14 cellular contexts compared by ENCODE assay signal in genomic region chr3:13550257-13550693, GRCh38. TPM values are rescaled to one million over a fixed set of nuclear protein-coding genes. Genes with fewer than 3 reads are reported as not detected.
A peak's percentile ranks its signal among the peaks of the same experiment; 100 is the strongest.
DNase-seq lines count a peak whose midpoint lies in the region; ATAC-seq and TF ChIP-seq lines count a peak whose summit lies in the region.
"Had no signal": no experiment of that assay in that cellular context is flagged by ENCODE, and none has a peak within 500 bp of the region (broad histone marks: within the 10 kb centered on the region; RNA-seq: fewer than 3 reads in every experiment).

No MANE protein-coding gene starts in this region.

- H3K9ac ChIP-seq in BLaER1 treated with 17β-estradiol and CSF1 and Interleukin-3, amounts not matched to agents 10 nM and 100 nM, result peak overlapping the region in 2 of 11 experiments; percentile 13 to 21; a peak in 3 of 22 replicates
- H3K9ac ChIP-seq in smooth muscle cell (ENCODE audit: low read depth), result no peak overlapping the region

- DNase-seq in T-helper 17 cell (no peak), smooth muscle cell (lab: John Stamatoyannopoulos, UW; ENCODE audit: unreplicated experiment) (no peak), GM10266 (ENCODE audit: extremely low spot score) (no peak), putamen (ENCODE audit: low spot score) (no peak), pons (ENCODE audit: low spot score) (no peak)
- DNase-seq: activated CD4-positive, alpha-beta T cell treated with anti-CD3 and anti-CD28 coated beads, Interleukin-2, amount 10 ng/mL, durations not matched to agents 24 days and 14 days; CD4-positive, alpha-beta T cell; NCI-H2171 treated with DMSO at 0.1 percent for 48 hours; pancreas had no signal

- no peaks in the 10 kb centered on the region for H3K36me3 ChIP-seq in BLaER1 treated with 17β-estradiol and CSF1 and Interleukin-3, amounts not matched to agents 10 nM and 100 nM
- H3K36me3 ChIP-seq in gastroesophageal sphincter (no peaks in the 10 kb centered on the region), smooth muscle cell (ENCODE audit: low read depth) (no peaks in the 10 kb centered on the region)
- H3K36me3 ChIP-seq: pancreas had no signal

- TF ChIP-seq CTCF in gastroesophageal sphincter (IDR thresholded peaks at IDR 0.05) (no peak), smooth muscle cell (IDR thresholded peaks at IDR 0.05; ENCODE audit: borderline replicate concordance, insufficient read depth, poor library complexity, severe bottlenecking) (no peak), GM10266 (IDR thresholded peaks at IDR 0.05; ENCODE audit: control insufficient read depth, insufficient read depth, low read depth, missing control alignments) (no peak)

- TF ChIP-seq POLR2A in gastroesophageal sphincter (IDR thresholded peaks at IDR 0.05), result no peak

- no peak for TF ChIP-seq EP300 in gastroesophageal sphincter (IDR thresholded peaks at IDR 0.05)

- H3K27ac Mint-ChIP-seq in T-helper 17 cell, result no peak overlapping the region
- H3K27ac Mint-ChIP-seq: CD4-positive, alpha-beta T cell had no signal

- ATAC-seq in T-helper 17 cell, result no peak
- ATAC-seq in gastroesophageal sphincter, result no peak
- ATAC-seq in HG03025 (IDR thresholded peaks at IDR 0.05; ENCODE audit: low FRiP score, unreplicated experiment), result no peak
- ATAC-seq: pancreas had no signal

- peaks cover 18% of the 10 kb centered on the region for H3F3A ChIP-seq in smooth muscle cell (ENCODE audit: low read depth)

- peak overlapping the region; percentile 67 to 85 (median 78); a peak in 21 of 22 replicates for H3K4me2 ChIP-seq in BLaER1 treated with 17β-estradiol and CSF1 and Interleukin-3, amounts not matched to agents 10 nM and 100 nM
- H3K4me2 ChIP-seq in smooth muscle cell, result peak overlapping the region; percentile 88

- peaks cover 17 to 72% (median 54%) of the 10 kb centered on the region in 10 experiments; a peak in 19 of 20 replicates for H3K4me1 ChIP-seq in BLaER1 treated with 17β-estradiol and CSF1 and Interleukin-3, amounts not matched to agents 10 nM and 100 nM
- H3K4me1 ChIP-seq in gastroesophageal sphincter (peaks cover 0 to 75% (median 20%) of the 10 kb centered on the region in 3 donors), smooth muscle cell (ENCODE audit: low read depth) (peaks cover 27% of the 10 kb centered on the region)
- H3K4me1 ChIP-seq: pancreas had no signal

- peak overlapping the region; percentile 88 for H3K4me3 Mint-ChIP-seq in T-helper 17 cell

- peak overlapping the region in 1 of 11 experiments; percentile 19; a peak in 1 of 22 replicates for H3K27ac ChIP-seq in BLaER1 treated with 17β-estradiol and CSF1 and Interleukin-3, amounts not matched to agents 10 nM and 100 nM
- H3K27ac ChIP-seq in gastroesophageal sphincter (peak overlapping the region in 3 of 4 donors; percentile 76 to 80 (median 79)), smooth muscle cell (ENCODE audit: low read depth) (no peak overlapping the region)
- H3K27ac ChIP-seq: pancreas had no signal

- H3K79me2 ChIP-seq in smooth muscle cell (ENCODE audit: low read depth), result peaks cover 61% of the 10 kb centered on the region

- no peak overlapping the region for H3K4me3 ChIP-seq in BLaER1 treated with 17β-estradiol and CSF1 and Interleukin-3, amounts not matched to agents 10 nM and 100 nM
- H3K4me3 ChIP-seq in gastroesophageal sphincter (peak overlapping the region; percentile 37 to 60), smooth muscle cell (peak overlapping the region; percentile 10)
- H3K4me3 ChIP-seq: lung, pancreas had no signal

- peaks cover 68% of the 10 kb centered on the region for H3K27me3 Mint-ChIP-seq in T-helper 17 cell

- peaks cover 12% of the 10 kb centered on the region for H3K36me3 Mint-ChIP-seq in T-helper 17 cell (ENCODE audit: low read depth)

- H4K20me1 ChIP-seq in BLaER1 treated with 17β-estradiol and CSF1 and Interleukin-3, amounts not matched to agents 10 nM and 100 nM, result peaks cover 0 to 30% (median 0%) of the 10 kb centered on the region in 11 experiments; a peak in 7 of 22 replicates
- peaks cover 36% of the 10 kb centered on the region for H4K20me1 ChIP-seq in smooth muscle cell (ENCODE audit: low read depth)

- WGBS in gastroesophageal sphincter (ENCODE audit: low coverage in 1 of 2), 2 donors, result 61% methylated on average over 2 of the region's 4 CpGs; no CpG with 5 or more reads in 1 of the 2 donors
- 82% methylated on average over 4 of the region's 4 CpGs for WGBS in smooth muscle cell (ENCODE audit: low lambda C conversion rate)

- H2AFZ ChIP-seq in smooth muscle cell (ENCODE audit: low read depth), result no peak overlapping the region

- no peaks in the 10 kb centered on the region for H3K9me3 ChIP-seq in BLaER1 treated with 17β-estradiol and CSF1 and Interleukin-3, amounts not matched to agents 10 nM and 100 nM (replicated peaks in 1 of 11)
- H3K9me3 ChIP-seq in T-helper 17 cell (ENCODE audit: control insufficient read depth, low read length, poor library complexity, severe bottlenecking), result no peaks in the 10 kb centered on the region
- no peaks in the 10 kb centered on the region for H3K9me3 ChIP-seq in gastroesophageal sphincter
- H3K9me3 ChIP-seq in smooth muscle cell (replicated peaks; ENCODE audit: low read depth), result no peaks in the 10 kb centered on the region
- H3K9me3 ChIP-seq: pancreas had no signal

- H3K4me1 Mint-ChIP-seq in T-helper 17 cell, result peaks cover 14% of the 10 kb centered on the region

- peaks cover 13 to 29% (median 22%) of the 10 kb centered on the region in 11 experiments for H3K27me3 ChIP-seq in BLaER1 treated with 17β-estradiol and CSF1 and Interleukin-3, amounts not matched to agents 10 nM and 100 nM
- H3K27me3 ChIP-seq in gastroesophageal sphincter, result peaks cover 60% of the 10 kb centered on the region
- H3K27me3 ChIP-seq in smooth muscle cell (ENCODE audit: low read depth), result no peaks in the 10 kb centered on the region
- H3K27me3 ChIP-seq: pancreas had no signal

RNA-seq across cellular contexts. Expression of gene FBLN2, which starts 1.4 kb away (rescaled TPM):
- total RNA-seq in T-helper 17 cell, result 1 to 10 TPM in 1 of 2 donors, not detected in 1; 1.5 TPM
- 100 to 1,000 TPM in 3 of 4 donors, 10 to 100 TPM in 1; 85.9 to 187 (median 117) TPM for total RNA-seq in gastroesophageal sphincter
- 159 and 178 TPM in 2 replicates for total RNA-seq in smooth muscle cell
- polyA plus RNA-seq in smooth muscle cell, result 249 and 390 TPM in 2 replicates
- total RNA-seq: activated CD4-positive, alpha-beta T cell treated with anti-CD3 and anti-CD28 coated beads, Interleukin-2, amount 10 ng/mL, durations not matched to agents 24 days and 14 days; activated T-helper 1 cell treated with anti-CD3 and anti-CD28 coated beads, Interleukin-12 subunit alpha, Interleukin-12 subunit beta, Interleukin-2, Interleukin-4 antibody, amounts not matched to agents 30 ng/mL and 10 ng/mL and 1 ng/mL, durations not matched to agents 14 hours and 24 hours and 36 hours had no signal

Comparison
In these comparisons a context has a peak if more than half of its experiments do, and no peak if none do; other contexts are left out.
1. H3K4me3 ChIP-seq: peak in gastroesophageal sphincter (2 of 2) and smooth muscle cell (single experiment); none in BLaER1 treated with 17β-estradiol and CSF1 and Interleukin-3, amounts not matched to agents 10 nM and 100 nM (0 of 10).
2. RNA of gene FBLN2, which starts 1.4 kb away (total RNA-seq): 159 to 178 TPM in smooth muscle cell and 85.9 to 187 TPM in gastroesophageal sphincter; 1.5 TPM in T-helper 17 cell; every median in the first group is over 10 times any median in the second.